Comparison of ENCODE assay signal across 1 cellular context in the genomic region with DNA sequence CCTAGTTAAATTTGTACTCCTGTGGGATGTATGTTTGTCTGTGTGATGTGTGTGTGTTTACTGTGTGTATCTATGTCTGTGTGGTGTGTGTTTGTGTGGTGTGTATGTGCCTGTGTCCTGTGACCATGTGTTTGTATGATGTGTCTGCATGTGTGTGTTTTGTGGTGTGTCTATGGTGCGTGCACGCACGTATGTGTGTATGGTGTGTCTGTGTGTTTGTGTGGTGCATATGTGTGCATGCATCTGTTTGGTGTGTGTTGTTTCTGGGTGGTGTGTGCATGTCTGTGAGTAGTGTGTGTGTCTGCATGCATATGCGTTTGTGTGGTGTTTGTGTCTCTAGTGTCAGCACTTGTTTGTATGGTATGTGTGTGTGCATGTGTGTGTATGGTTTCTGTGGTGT.
TF ChIP-seq lines count a peak whose summit lies in the region.

No MANE protein-coding gene starts in this region.

TF ChIP-seq in HepG2, 621 proteins besides CTCF, POLR2A, EP300 and RAD21 (continued from another document):
- TF ChIP-seq, protein P1, sequence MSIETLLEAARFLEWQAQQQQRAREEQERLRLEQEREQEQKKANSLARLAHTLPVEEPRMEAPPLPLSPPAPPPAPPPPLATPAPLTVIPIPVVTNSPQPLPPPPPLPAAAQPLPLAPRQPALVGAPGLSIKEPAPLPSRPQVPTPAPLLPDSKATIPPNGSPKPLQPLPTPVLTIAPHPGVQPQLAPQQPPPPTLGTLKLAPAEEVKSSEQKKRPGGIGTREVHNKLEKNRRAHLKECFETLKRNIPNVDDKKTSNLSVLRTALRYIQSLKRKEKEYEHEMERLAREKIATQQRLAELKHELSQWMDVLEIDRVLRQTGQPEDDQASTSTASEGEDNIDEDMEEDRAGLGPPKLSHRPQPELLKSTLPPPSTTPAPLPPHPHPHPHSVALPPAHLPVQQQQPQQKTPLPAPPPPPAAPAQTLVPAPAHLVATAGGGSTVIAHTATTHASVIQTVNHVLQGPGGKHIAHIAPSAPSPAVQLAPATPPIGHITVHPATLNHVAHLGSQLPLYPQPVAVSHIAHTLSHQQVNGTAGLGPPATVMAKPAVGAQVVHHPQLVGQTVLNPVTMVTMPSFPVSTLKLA (IDR thresholded peaks at IDR 0.05) = peak; percentile 84
- TF ChIP-seq ZNF282 (IDR thresholded peaks at IDR 0.05; ENCODE audit: partially characterized antibody) (peak; percentile 49), FOXP1 (IDR thresholded peaks at IDR 0.05) (peak; percentile 28; the same call in 1 of the 2 replicates), FOXP1 (CRISPR knock-in tag; IDR thresholded peaks at IDR 0.05) (no peak), JUNB (CRISPR knock-in tag; IDR thresholded peaks at IDR 0.05; ENCODE audit: borderline replicate concordance) (peak; percentile 38; the same call in 1 of the 2 replicates), ZSCAN31 (CRISPR knock-in tag; IDR thresholded peaks at IDR 0.05; ENCODE audit: low read depth) (no peak), PHB2 (IDR thresholded peaks at IDR 0.05; ENCODE audit: partially characterized antibody) (peak; percentile 89), NBN (conservative IDR thresholded peaks at IDR 0.05) (peak; percentile 77; the same call in 1 of the 2 replicates), FOXK2 (IDR thresholded peaks at IDR 0.05) (no peak), POGZ (CRISPR knock-in tag; IDR thresholded peaks at IDR 0.05) (no peak), ARNT (IDR thresholded peaks at IDR 0.05) (0 out of 2 replicates have a peak, but pooled peaks have one; percentile 7), HNRNPL (IDR thresholded peaks at IDR 0.05; ENCODE audit: low read depth, low read length) (no peak), ZNF101 (CRISPR knock-in tag; IDR thresholded peaks at IDR 0.05; ENCODE audit: borderline replicate concordance, low read depth) (no peak), PPARG (CRISPR knock-in tag; conservative IDR thresholded peaks at IDR 0.05) (no peak), SOX5 (CRISPR knock-in tag; IDR thresholded peaks at IDR 0.05; ENCODE audit: borderline replicate concordance) (no peak)
TF ChIP-seq in HepG2: peak in this region for 9.
